Comparison of ENCODE assay signal across 1 cellular context in genomic region chr21:37365657-37366487, GRCh38.
A peak's percentile ranks its signal among the peaks of the same experiment; 100 is the strongest.
TF ChIP-seq lines count a peak whose summit lies in the region.

No MANE protein-coding gene starts in this region.

TF ChIP-seq in HEK293, 187 proteins besides CTCF, POLR2A, EP300 and RAD21 (continued from another document and continues in another):
- TF ChIP-seq ZNF280C (tag by site-specific recombination; IDR thresholded peaks at IDR 0.05), result no peak
- TF ChIP-seq HOXD13 (CRISPR knock-in tag; IDR thresholded peaks at IDR 0.05; ENCODE audit: borderline replicate concordance), result no peak
- TF ChIP-seq ZSCAN30 (tag by site-specific recombination; IDR thresholded peaks at IDR 0.05), result peak; percentile 100
- TF ChIP-seq ZNF148 (tag by site-specific recombination; IDR thresholded peaks at IDR 0.05; ENCODE audit: borderline replicate concordance), result no peak
- TF ChIP-seq GFI1B (tag by site-specific recombination; IDR thresholded peaks at IDR 0.05), result no peak
- TF ChIP-seq GLI2 (tag by site-specific recombination; IDR thresholded peaks at IDR 0.05; ENCODE audit: borderline replicate concordance, low read depth), result no peak
- peak; percentile 49; the same call in 1 of the 2 replicates for TF ChIP-seq ZNF76 (tag by site-specific recombination; IDR thresholded peaks at IDR 0.05; ENCODE audit: borderline replicate concordance, low read depth)
- TF ChIP-seq TSHZ1 (tag by site-specific recombination; IDR thresholded peaks at IDR 0.05; ENCODE audit: borderline replicate concordance), result no peak
- peak; percentile 40; the same call in 1 of the 2 replicates for TF ChIP-seq KLF10 (tag by site-specific recombination; IDR thresholded peaks at IDR 0.05)
- peak; percentile 52; the same call in 1 of the 2 replicates for TF ChIP-seq ZBTB44 (tag by site-specific recombination; IDR thresholded peaks at IDR 0.05)
- TF ChIP-seq SP3 (tag by site-specific recombination; IDR thresholded peaks at IDR 0.05), result peak; percentile 39
- no peak for TF ChIP-seq ELK4 (IDR thresholded peaks at IDR 0.05; ENCODE audit: borderline replicate concordance, low read depth, low read length)
- TF ChIP-seq ZNF311 (tag by site-specific recombination; IDR thresholded peaks at IDR 0.05; ENCODE audit: borderline replicate concordance), result no peak
- peak; percentile 72 for TF ChIP-seq ZBTB17 (tag by site-specific recombination; IDR thresholded peaks at IDR 0.05)
- peak; percentile 54; the same call in 1 of the 2 replicates for TF ChIP-seq ZXDB (tag by site-specific recombination; IDR thresholded peaks at IDR 0.05)
- peak; percentile 71 for TF ChIP-seq YY1 (tag by site-specific recombination; IDR thresholded peaks at IDR 0.05)
- no peak for TF ChIP-seq ZNF175 (tag by site-specific recombination; IDR thresholded peaks at IDR 0.05)
- no peak for TF ChIP-seq ZNF654 (tag by site-specific recombination; IDR thresholded peaks at IDR 0.05; ENCODE audit: low read depth)
- TF ChIP-seq ZFP3 (tag by site-specific recombination; IDR thresholded peaks at IDR 0.05; ENCODE audit: low read depth), result no peak
- peak; percentile 84; the same call in 1 of the 2 replicates for TF ChIP-seq KLF8 (tag by site-specific recombination; IDR thresholded peaks at IDR 0.05)
- peak; percentile 93; the same call in 1 of the 2 replicates for TF ChIP-seq ZNF561 (tag by site-specific recombination; IDR thresholded peaks at IDR 0.05; ENCODE audit: borderline replicate concordance)
- no peak for TF ChIP-seq ZNF548 (tag by site-specific recombination; IDR thresholded peaks at IDR 0.05)
- no peak for TF ChIP-seq MEIS1 (CRISPR knock-in tag; IDR thresholded peaks at IDR 0.05; ENCODE audit: borderline replicate concordance)
- no peak for TF ChIP-seq PRDM4 (tag by site-specific recombination; IDR thresholded peaks at IDR 0.05)
- no peak for TF ChIP-seq KLF7 (tag by site-specific recombination; IDR thresholded peaks at IDR 0.05; ENCODE audit: borderline replicate concordance)
- TF ChIP-seq ZNF184 (tag by site-specific recombination; IDR thresholded peaks at IDR 0.05), result peak; percentile 54; the same call in 1 of the 2 replicates
- TF ChIP-seq BCL6B (tag by site-specific recombination; IDR thresholded peaks at IDR 0.05), result no peak
- peak; percentile 42 for TF ChIP-seq WT1 (tag by site-specific recombination; IDR thresholded peaks at IDR 0.05)
- peak; percentile 77 for TF ChIP-seq ZBTB20 (tag by site-specific recombination; IDR thresholded peaks at IDR 0.05)
- peak; percentile 90 for TF ChIP-seq ZNF335 (tag by site-specific recombination; conservative IDR thresholded peaks at IDR 0.05)
- no peak for TF ChIP-seq ZNF621 (tag by site-specific recombination; IDR thresholded peaks at IDR 0.05)
- no peak for TF ChIP-seq ZSCAN16 (tag by site-specific recombination; IDR thresholded peaks at IDR 0.05)
- TF ChIP-seq GLIS1 (tag by site-specific recombination; IDR thresholded peaks at IDR 0.05), result no peak
- TF ChIP-seq ZNF112 (tag by site-specific recombination; IDR thresholded peaks at IDR 0.05), result no peak
- TF ChIP-seq ZNF596 (tag by site-specific recombination; IDR thresholded peaks at IDR 0.05), result no peak
- no peak for TF ChIP-seq ZNF155 (tag by site-specific recombination; IDR thresholded peaks at IDR 0.05)
- no peak for TF ChIP-seq ZNF157 (tag by site-specific recombination; IDR thresholded peaks at IDR 0.05)
- peak; percentile 61; the same call in 1 of the 2 replicates for TF ChIP-seq ZNF2 (tag by site-specific recombination; IDR thresholded peaks at IDR 0.05)
- TF ChIP-seq ZBTB10 (tag by site-specific recombination; IDR thresholded peaks at IDR 0.05), result peak; percentile 90
- TF ChIP-seq ZBTB48 (tag by site-specific recombination; IDR thresholded peaks at IDR 0.05), result no peak
- TF ChIP-seq ZNF791 (tag by site-specific recombination; IDR thresholded peaks at IDR 0.05), result no peak
- no peak for TF ChIP-seq ZNF529 (tag by site-specific recombination; IDR thresholded peaks at IDR 0.05; ENCODE audit: insufficient replicate concordance)
- 0 out of 2 replicates have a peak, but pooled peaks have one; percentile 9 for TF ChIP-seq ZFHX2 (tag by site-specific recombination; conservative IDR thresholded peaks at IDR 0.05)
- TF ChIP-seq ZNF391 (tag by site-specific recombination; IDR thresholded peaks at IDR 0.05; ENCODE audit: borderline replicate concordance, low read depth), result no peak
